Comparison of ENCODE assay signal across 8 cellular contexts in genomic region chr1:201153474-201154388, GRCh38. TPM values are rescaled to one million over a fixed set of nuclear protein-coding genes. Genes with fewer than 3 reads are reported as not detected.
DNase-seq lines count a peak whose midpoint lies in the region; ATAC-seq and TF ChIP-seq lines count a peak whose summit lies in the region.

No MANE protein-coding gene starts in this region.

- CTCF ChIA-PET in activated CD8-positive, alpha-beta memory T cell treated with anti-CD3 and anti-CD28 coated beads, Interleukin-2, amount 10 ng/mL, durations not matched to agents 7 days and 5 days (lab: Charles Lee) = interaction anchor here (1.1 to 1.8 kb wide), 9 partner anchors 12 to 315 kb away, joined by 3 to 7 read pairs (median 5); partner anchors contain the start of gene PHLDA3

- peak; percentile 92 for ATAC-seq in activated CD8-positive, alpha-beta memory T cell treated with anti-CD3 and anti-CD28 coated beads, Interleukin-2, amount 10 ng/mL, durations not matched to agents 7 days and 5 days
- ATAC-seq in GM21825 (IDR thresholded peaks at IDR 0.05; ENCODE audit: unreplicated experiment) (peak; percentile 57), left ventricle myocardium superior (peak; percentile 84)

- peaks cover 12% of the 10 kb centered on the region for H3K4me1 Mint-ChIP-seq in activated CD8-positive, alpha-beta memory T cell treated with anti-CD3 and anti-CD28 coated beads, Interleukin-2, amount 10 ng/mL, durations not matched to agents 7 days and 5 days
- H3K4me1 Mint-ChIP-seq in IgD-negative memory B cell = peaks cover 14 to 18% (median 18%) of the 10 kb centered on the region in 3 donors

- H3K9me3 Mint-ChIP-seq in activated CD8-positive, alpha-beta memory T cell treated with anti-CD3 and anti-CD28 coated beads, Interleukin-2, amount 10 ng/mL, durations not matched to agents 7 days and 5 days (ENCODE audit: low read depth) = no peaks in the 10 kb centered on the region
- peaks cover 0 to 2% (median 0%) of the 10 kb centered on the region in 3 donors for H3K9me3 Mint-ChIP-seq in IgD-negative memory B cell

- peak overlapping the region; percentile 79 for H3K4me3 ChIP-seq in WI38 (ENCODE audit: low read depth, low read length)
- peak overlapping the region; percentile 81 for H3K4me3 ChIP-seq in skeletal muscle cell (ENCODE audit: low read depth, low read length)

- peak overlapping the region; percentile 60 for H3K27ac Mint-ChIP-seq in activated CD8-positive, alpha-beta memory T cell treated with anti-CD3 and anti-CD28 coated beads, Interleukin-2, amount 10 ng/mL, durations not matched to agents 7 days and 5 days
- peak overlapping the region in 2 of 3 donors; percentile 51 to 94 for H3K27ac Mint-ChIP-seq in IgD-negative memory B cell

- H3K27me3 Mint-ChIP-seq in activated CD8-positive, alpha-beta memory T cell treated with anti-CD3 and anti-CD28 coated beads, Interleukin-2, amount 10 ng/mL, durations not matched to agents 7 days and 5 days = peaks cover 12% of the 10 kb centered on the region
- H3K27me3 Mint-ChIP-seq in IgD-negative memory B cell = peaks cover 13% of the 10 kb centered on the region

- no peak for TF ChIP-seq CTCF in WI38 (IDR thresholded peaks at IDR 0.05; ENCODE audit: low read depth, low read length)

- intact Hi-C loops in left ventricle myocardium superior (cut with micrococcal nuclease) = no loop called here

- no peak for DNase-seq in activated CD8-positive, alpha-beta memory T cell treated with anti-CD3 and anti-CD28 coated beads, Interleukin-2, amount 10 ng/mL, durations not matched to agents 7 days and 5 days
- no peak for DNase-seq in activated CD8-positive, alpha-beta memory T cell treated with anti-CD3 and anti-CD28 coated beads for 24 hours
- DNase-seq in left ventricle myocardium superior (no peak), skeletal muscle cell (ENCODE audit: low read depth) (no peak)
- DNase-seq in activated CD8-positive, alpha-beta memory T cell treated with anti-CD3 and anti-CD28 coated beads, Interleukin-2, amount 50 U/mL, for 4 hours = no peak

- H3K36me3 Mint-ChIP-seq in activated CD8-positive, alpha-beta memory T cell treated with anti-CD3 and anti-CD28 coated beads, Interleukin-2, amount 10 ng/mL, durations not matched to agents 7 days and 5 days = no peaks in the 10 kb centered on the region
- H3K36me3 Mint-ChIP-seq in IgD-negative memory B cell = peaks cover 3% of the 10 kb centered on the region

- H3K4me3 Mint-ChIP-seq in activated CD8-positive, alpha-beta memory T cell treated with anti-CD3 and anti-CD28 coated beads, Interleukin-2, amount 10 ng/mL, durations not matched to agents 7 days and 5 days = peak overlapping the region; percentile 79
- H3K4me3 Mint-ChIP-seq in IgD-negative memory B cell = peak overlapping the region; percentile 88 to 98 (median 92)

RNA-seq across cellular contexts. Expression of gene TMEM9, which starts 0.5 kb away (rescaled TPM):
- total RNA-seq in activated CD8-positive, alpha-beta memory T cell treated with anti-CD3 and anti-CD28 coated beads, Interleukin-2, amount 10 ng/mL, durations not matched to agents 7 days and 5 days = 10 to 100 TPM; 10.7 to 14.6 TPM
- polyA plus RNA-seq in IgD-negative memory B cell = 25.4 TPM
- 20.5 TPM for total RNA-seq in left ventricle myocardium superior

RNA-seq across cellular contexts. Expression of gene ASCL5, which starts 26.7 kb away (rescaled TPM):
- not detected for total RNA-seq in activated CD8-positive, alpha-beta memory T cell treated with anti-CD3 and anti-CD28 coated beads, Interleukin-2, amount 10 ng/mL, durations not matched to agents 7 days and 5 days
- polyA plus RNA-seq in IgD-negative memory B cell = not detected
- not detected for total RNA-seq in left ventricle myocardium superior

RNA-seq across cellular contexts. Expression of gene IGFN1, which starts 36.9 kb away (rescaled TPM):
- not detected for total RNA-seq in activated CD8-positive, alpha-beta memory T cell treated with anti-CD3 and anti-CD28 coated beads, Interleukin-2, amount 10 ng/mL, durations not matched to agents 7 days and 5 days
- polyA plus RNA-seq in IgD-negative memory B cell = not detected
- not detected for total RNA-seq in left ventricle myocardium superior

RNA-seq across cellular contexts. Expression of gene CACNA1S, which starts 41.5 kb away (rescaled TPM):
- total RNA-seq in activated CD8-positive, alpha-beta memory T cell treated with anti-CD3 and anti-CD28 coated beads, Interleukin-2, amount 10 ng/mL, durations not matched to agents 7 days and 5 days = not detected
- not detected for polyA plus RNA-seq in IgD-negative memory B cell
- not detected for total RNA-seq in left ventricle myocardium superior
